ENCODE assay signal across 1 cellular context in genomic region chr17:18959071-18959844, GRCh38.
TF ChIP-seq lines count a peak whose summit lies in the region.

No MANE protein-coding gene starts in this region.

TF ChIP-seq in H1, 55 proteins besides CTCF, POLR2A, EP300 and RAD21:
- TF ChIP-seq SP4 (IDR thresholded peaks at IDR 0.05; ENCODE audit: low read length) (no peak), ASH2L (IDR thresholded peaks at IDR 0.05; ENCODE audit: low read length) (no peak), CTBP2 (IDR thresholded peaks at IDR 0.05; ENCODE audit: borderline replicate concordance, insufficient read depth, insufficient read length, low read length) (no peak), E2F6 (IDR thresholded peaks at IDR 0.05) (no peak), KDM1A (IDR thresholded peaks at IDR 0.05; ENCODE audit: borderline replicate concordance, low read length) (no peak), YY1 (IDR thresholded peaks at IDR 0.05; ENCODE audit: low read depth, low read length) (no peak), TEAD4 (IDR thresholded peaks at IDR 0.05; ENCODE audit: low read depth, low read length) (no peak), USF2 (IDR thresholded peaks at IDR 0.05; ENCODE audit: low read length) (no peak)
